Comparison of ENCODE assay signal across 19 cellular contexts in genomic region chr7:51035696-51036095, GRCh38.
A peak's percentile ranks its signal among the peaks of the same experiment; 100 is the strongest.
DNase-seq lines count a peak whose midpoint lies in the region; ATAC-seq and TF ChIP-seq lines count a peak whose summit lies in the region.
"Had no signal": no experiment of that assay in that cellular context is flagged by ENCODE, and none has a peak within 500 bp of the region (broad histone marks: within the 10 kb centered on the region; RNA-seq: fewer than 3 reads in every experiment).

No MANE protein-coding gene starts in this region.

- CTCF ChIA-PET in WTC11 (lab: Charles Lee) = interaction anchor here (0.6 kb wide), 1 partner anchor 140 kb away, joined by 4 read pairs; no protein-coding TSS in a partner anchor
- CTCF ChIA-PET in activated CD4-positive, alpha-beta T cell treated with anti-CD3 and anti-CD28 coated beads, Interleukin-2, amount 10 ng/mL, durations not matched to agents 7 days and 5 days (lab: Charles Lee) = no interaction called here

- no peak for TF ChIP-seq CTCF in WTC11 (IDR thresholded peaks at IDR 0.05)
- TF ChIP-seq CTCF in cardiac fibroblast (IDR thresholded peaks at IDR 0.05; ENCODE audit: low read depth, low read length) = no peak
- no peak for TF ChIP-seq CTCF in fibroblast of villous mesenchyme (IDR thresholded peaks at IDR 0.05; ENCODE audit: insufficient read depth, low read depth, low read length)

- 0 out of 2 replicates have a peak overlapping the region, but pooled peaks have one; percentile 19 for H3K27ac Mint-ChIP-seq in WTC11
- no peak overlapping the region for H3K27ac Mint-ChIP-seq in activated CD4-positive, alpha-beta T cell treated with anti-CD3 and anti-CD28 coated beads, Interleukin-2, amount 10 ng/mL, durations not matched to agents 7 days and 5 days
- H3K27ac Mint-ChIP-seq: HFFc6 had no signal

- peaks cover 19% of the 10 kb centered on the region for H3K4me1 Mint-ChIP-seq in WTC11
- no peaks in the 10 kb centered on the region for H3K4me1 Mint-ChIP-seq in activated CD4-positive, alpha-beta T cell treated with anti-CD3 and anti-CD28 coated beads, Interleukin-2, amount 10 ng/mL, durations not matched to agents 7 days and 5 days
- H3K4me1 Mint-ChIP-seq: CD8-positive, alpha-beta memory T cell had no signal

- DNase-seq in AG08395 (ENCODE audit: low spot score) (peak; percentile 39), WTC11 (ENCODE audit: low spot score) (no peak), cardiac fibroblast (ENCODE audit: low read depth in 2 of 2) (peak; percentile 51 to 55), fibroblast of villous mesenchyme (ENCODE audit: low read depth) (peak; percentile 57), pons (ENCODE audit: low spot score) (no peak), mesenteric fat pad (ENCODE audit: low spot score) (no peak)
- DNase-seq in activated CD4-positive, alpha-beta T cell treated with anti-CD3 and anti-CD28 coated beads, Interleukin-2, amount 10 ng/mL, durations not matched to agents 7 days and 5 days = no peak
- DNase-seq: ACHN; CD8-positive, alpha-beta memory T cell; DMS53; EL; H7; HFFc6; NCI-H1105; NCI-H2029 treated with DMSO at 0.1 percent for 48 hours; NCI-H345; NCI-H524 treated with DMSO at 0.1 percent for 48 hours; OCI-M1 had no signal

- peaks cover 4% of the 10 kb centered on the region for H3K36me3 Mint-ChIP-seq in WTC11
- no peaks in the 10 kb centered on the region for H3K36me3 Mint-ChIP-seq in activated CD4-positive, alpha-beta T cell treated with anti-CD3 and anti-CD28 coated beads, Interleukin-2, amount 10 ng/mL, durations not matched to agents 7 days and 5 days (ENCODE audit: low read depth)
- H3K36me3 Mint-ChIP-seq: CD8-positive, alpha-beta memory T cell had no signal

- no peak overlapping the region for H3K4me3 Mint-ChIP-seq in WTC11
- H3K4me3 Mint-ChIP-seq in activated CD4-positive, alpha-beta T cell treated with anti-CD3 and anti-CD28 coated beads, Interleukin-2, amount 10 ng/mL, durations not matched to agents 7 days and 5 days = no peak overlapping the region
- H3K4me3 Mint-ChIP-seq: CD8-positive, alpha-beta memory T cell had no signal

- POLR2A ChIA-PET in WTC11 (lab: Charles Lee) = no interaction called here
- POLR2A ChIA-PET in activated CD4-positive, alpha-beta T cell treated with anti-CD3 and anti-CD28 coated beads, Interleukin-2, amount 10 ng/mL, durations not matched to agents 7 days and 5 days (lab: Charles Lee) = no interaction called here

- ATAC-seq in WTC11 = no peak
- ATAC-seq in HG03354 (IDR thresholded peaks at IDR 0.05; ENCODE audit: poor library complexity, severe bottlenecking, unreplicated experiment) = no peak

- no peaks in the 10 kb centered on the region for H3K27me3 Mint-ChIP-seq in WTC11 (ENCODE audit: low read depth)
- peaks cover 6% of the 10 kb centered on the region for H3K27me3 Mint-ChIP-seq in activated CD4-positive, alpha-beta T cell treated with anti-CD3 and anti-CD28 coated beads, Interleukin-2, amount 10 ng/mL, durations not matched to agents 7 days and 5 days

- H3K9me3 Mint-ChIP-seq in WTC11 = 0 out of 2 replicates have a peak, but pooled peaks cover 5% of the 10 kb centered on the region
- no peaks in the 10 kb centered on the region for H3K9me3 Mint-ChIP-seq in activated CD4-positive, alpha-beta T cell treated with anti-CD3 and anti-CD28 coated beads, Interleukin-2, amount 10 ng/mL, durations not matched to agents 7 days and 5 days
- H3K9me3 Mint-ChIP-seq: CD8-positive, alpha-beta memory T cell; HFFc6 had no signal

- H3K4me3 ChIP-seq in cardiac fibroblast (replicated peaks in 1 of 2; ENCODE audit: low read depth in 2 of 2, low read length in 2 of 2) = no peak overlapping the region
- H3K4me3 ChIP-seq in fibroblast of villous mesenchyme (ENCODE audit: low read depth, low read length) = no peak overlapping the region

TF ChIP-seq in WTC11, 78 proteins besides CTCF, POLR2A, EP300 and RAD21:
- TF ChIP-seq AR (CRISPR knock-in tag; IDR thresholded peaks at IDR 0.05) = no peak

Comparison
In these comparisons a context has a peak if more than half of its experiments do, and no peak if none do; other contexts are left out.
1. DNase-seq: peak in AG08395 (single experiment), cardiac fibroblast (2 of 2) and fibroblast of villous mesenchyme (single experiment); none in WTC11 (single experiment), activated CD4-positive, alpha-beta T cell treated with anti-CD3 and anti-CD28 coated beads, Interleukin-2, amount 10 ng/mL, durations not matched to agents 7 days and 5 days (single experiment), pons (single experiment) and mesenteric fat pad (single experiment).